ENCODE assay signal across 19 cellular contexts in the genomic region with DNA sequence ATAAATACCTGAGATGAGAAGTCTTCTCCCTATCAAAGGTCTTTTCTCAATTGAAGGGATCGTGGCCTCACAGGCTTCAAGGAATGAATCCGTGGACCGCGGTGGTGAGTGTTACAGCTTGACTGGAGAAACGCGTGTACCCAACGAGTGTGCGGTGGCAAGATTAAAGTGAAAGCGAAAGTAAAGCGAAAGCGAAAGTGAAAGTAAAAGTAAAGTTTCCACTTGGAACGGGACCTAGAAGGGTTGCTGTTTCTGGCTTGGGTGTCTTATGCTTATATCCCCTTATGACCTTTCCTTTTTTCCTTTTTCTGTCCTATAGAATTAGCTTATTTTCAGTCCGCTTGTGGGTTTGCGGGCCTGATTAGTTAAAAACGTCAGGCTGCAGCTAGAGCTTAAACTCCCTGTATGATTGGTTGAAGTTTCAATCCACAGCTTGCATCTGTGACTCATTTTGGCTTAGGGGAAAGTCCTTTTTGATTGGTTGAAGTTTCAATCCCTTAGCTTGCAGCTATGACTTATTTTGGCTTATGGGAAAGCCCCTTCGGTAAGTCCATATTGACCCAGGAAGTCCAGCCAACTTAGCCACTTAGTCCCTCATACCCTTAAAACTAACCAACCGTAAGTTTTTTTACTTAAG.
DNase-seq lines count a peak whose midpoint lies in the region; ATAC-seq and TF ChIP-seq lines count a peak whose summit lies in the region.
"Had no signal": no experiment of that assay in that cellular context is flagged by ENCODE, and none has a peak within 500 bp of the region (broad histone marks: within the 10 kb centered on the region; RNA-seq: fewer than 3 reads in every experiment).

No MANE protein-coding gene starts in this region.

- H4K20me1 ChIP-seq in mammary epithelial cell (ENCODE audit: insufficient read depth, low read length) = no peaks in the 10 kb centered on the region

- ATAC-seq in GM21367 (IDR thresholded peaks at IDR 0.05; ENCODE audit: unreplicated experiment) (no peak), GM18867 (IDR thresholded peaks at IDR 0.05; ENCODE audit: unreplicated experiment) (no peak), left lobe of liver (no peak), HG03097 (IDR thresholded peaks at IDR 0.05; ENCODE audit: low FRiP score, unreplicated experiment) (no peak)
- ATAC-seq: lower lobe of right lung, right cardiac atrium had no signal

- no peak overlapping the region for H3K4me2 ChIP-seq in mammary epithelial cell (ENCODE audit: insufficient read depth, low read depth, low read length)

- DNase-seq in MCF 10A (ENCODE audit: unreplicated experiment) (no peak), mammary epithelial cell (no peak), NCI-H2171 treated with DMSO at 0.1 percent for 48 hours (lab: John Stamatoyannopoulos, UW) (peak; percentile 34), left lobe of liver (ENCODE audit: low spot score) (no peak)
- no peak for DNase-seq in activated CD4-positive, alpha-beta memory T cell treated with anti-CD3 and anti-CD28 coated beads for 36 hours
- DNase-seq: amniotic stem cell; IMR-90; lower lobe of right lung; NCI-H1436 treated with DMSO at 0.1 percent for 48 hours; NCI-H526 treated with DMSO at 0.1 percent for 48 hours; nephron progenitor cell; SHP77; stimulated activated CD4-positive, alpha-beta T cell treated with anti-CD3 and anti-CD28 coated beads, Interleukin-2, amount 100 ng/mL, for 48 hours had no signal

- H3K27me3 ChIP-seq in mammary epithelial cell (ENCODE audit: insufficient read depth, low read length) = no peaks in the 10 kb centered on the region
- H3K27me3 ChIP-seq: tibial nerve had no signal

- no peak overlapping the region for H2AFZ ChIP-seq in mammary epithelial cell (ENCODE audit: low read depth, low read length)

- no TSS peak for BruUV-seq in MCF 10A (replicated peaks; lab: Mats Ljungman, UMichigan)
- BruUV-seq in mammary epithelial cell (replicated peaks; lab: Mats Ljungman, UMichigan) = no TSS peak

- in situ Hi-C loops in mammary epithelial cell (cut with MboI; ENCODE audit: low sequenced_read_pairs in 2 of 2) = no loop called here

- POLR2A ChIA-PET in MCF 10A (lab: Yijun Ruan, JAX) = no interaction called here
- POLR2A ChIA-PET in activated CD4-positive, alpha-beta memory T cell treated with anti-CD3 and anti-CD28 coated beads for 36 hours (lab: Charles Lee) = no interaction called here

- dilution Hi-C loops in mammary epithelial cell (cut with HindIII; ENCODE audit: low sequenced_read_pairs) = no loop called here

- no peak overlapping the region for H3K4me3 Mint-ChIP-seq in MCF 10A (ENCODE audit: unreplicated experiment)
- no peak overlapping the region for H3K4me3 Mint-ChIP-seq in activated CD4-positive, alpha-beta memory T cell treated with anti-CD3 and anti-CD28 coated beads for 36 hours
- H3K4me3 Mint-ChIP-seq: nephron progenitor cell had no signal

- H3K27ac Mint-ChIP-seq in MCF 10A (ENCODE audit: low read depth, unreplicated experiment) = peak overlapping the region; percentile 74
- H3K27ac Mint-ChIP-seq in activated CD4-positive, alpha-beta memory T cell treated with anti-CD3 and anti-CD28 coated beads for 36 hours = peak overlapping the region; percentile 57
- H3K27ac Mint-ChIP-seq: nephron progenitor cell had no signal

- WGBS in mammary epithelial cell (ENCODE audit: low coverage, missing lambda C conversion rate) = 96% methylated on average over 15 of the region's 17 CpGs

- TF ChIP-seq CTCF in MCF 10A (IDR thresholded peaks at IDR 0.05; ENCODE audit: unreplicated experiment) (no peak), mammary epithelial cell (conservative IDR thresholded peaks at IDR 0.05 in 1 of 2, IDR thresholded peaks at IDR 0.05 in 1 of 2; ENCODE audit: extremely low read depth in 1 of 2, insufficient read depth in 1 of 2, low read depth in 1 of 2, low read length in 2 of 2) (no peak)

- H3K9me3 Mint-ChIP-seq in MCF 10A (ENCODE audit: unreplicated experiment) = peaks cover 23% of the 10 kb centered on the region
- peaks cover 8% of the 10 kb centered on the region for H3K9me3 Mint-ChIP-seq in activated CD4-positive, alpha-beta memory T cell treated with anti-CD3 and anti-CD28 coated beads for 36 hours

- H3K9me3 ChIP-seq in mammary epithelial cell (replicated peaks; ENCODE audit: insufficient read depth, low read length) = peaks cover 12% of the 10 kb centered on the region
- H3K9me3 ChIP-seq: tibial nerve had no signal

- H3K36me3 ChIP-seq in mammary epithelial cell (ENCODE audit: insufficient read depth, low read length) = no peaks in the 10 kb centered on the region
- H3K36me3 ChIP-seq: lower lobe of right lung, tibial nerve had no signal

- H3K36me3 Mint-ChIP-seq in MCF 10A (ENCODE audit: insufficient read depth, unreplicated experiment) = peaks cover 7% of the 10 kb centered on the region
- no peaks in the 10 kb centered on the region for H3K36me3 Mint-ChIP-seq in activated CD4-positive, alpha-beta memory T cell treated with anti-CD3 and anti-CD28 coated beads for 36 hours

- CTCF ChIA-PET in MCF 10A (lab: Yijun Ruan, JAX) = interaction anchor here (0.5 to 1.3 kb wide), 3 partner anchors 11 to 746 kb away, joined by 3 to 4 read pairs (median 4); no protein-coding TSS in a partner anchor
- CTCF ChIA-PET in mammary epithelial cell (lab: Charles Lee; ENCODE audit: low non-redundant PET) = no interaction called here
- CTCF ChIA-PET in activated CD4-positive, alpha-beta memory T cell treated with anti-CD3 and anti-CD28 coated beads for 36 hours (lab: Charles Lee) = no interaction called here

- no peaks in the 10 kb centered on the region for H3K79me2 ChIP-seq in mammary epithelial cell (ENCODE audit: insufficient read depth, low read length)

- H3K4me1 Mint-ChIP-seq in MCF 10A (ENCODE audit: insufficient read depth, unreplicated experiment) = no peaks in the 10 kb centered on the region
- peaks cover 3% of the 10 kb centered on the region for H3K4me1 Mint-ChIP-seq in activated CD4-positive, alpha-beta memory T cell treated with anti-CD3 and anti-CD28 coated beads for 36 hours (ENCODE audit: low read depth)

- H3K4me1 ChIP-seq in mammary epithelial cell (ENCODE audit: insufficient read depth, low read length) = no peaks in the 10 kb centered on the region
- H3K4me1 ChIP-seq: lower lobe of right lung, tibial nerve had no signal

- no peak overlapping the region for H3K27ac ChIP-seq in mammary epithelial cell (ENCODE audit: insufficient read depth, low read depth, low read length)
- H3K27ac ChIP-seq: coronary artery, lower lobe of right lung, tibial nerve had no signal

- H3K4me3 ChIP-seq in mammary epithelial cell (replicated peaks in 1 of 3; ENCODE audit: insufficient read depth in 1 of 3, low read depth in 2 of 3, low read length in 3 of 3) = no peak overlapping the region
- H3K4me3 ChIP-seq: coronary artery, lower lobe of right lung, tibial nerve had no signal

- H3K27me3 Mint-ChIP-seq in MCF 10A (ENCODE audit: insufficient read depth, unreplicated experiment) = no peaks in the 10 kb centered on the region
- H3K27me3 Mint-ChIP-seq in activated CD4-positive, alpha-beta memory T cell treated with anti-CD3 and anti-CD28 coated beads for 36 hours = no peaks in the 10 kb centered on the region

- intact Hi-C loops in MCF 10A (cut with micrococcal nuclease) = no loop called here
- intact Hi-C loops in mammary epithelial cell (cut with micrococcal nuclease) = no loop called here
- intact Hi-C loops in activated CD4-positive, alpha-beta memory T cell treated with anti-CD3 and anti-CD28 coated beads for 36 hours (cut with micrococcal nuclease) = no loop called here

- no peak overlapping the region for H3K9ac ChIP-seq in mammary epithelial cell (ENCODE audit: insufficient read depth, low read length)
